In the genomic region with DNA sequence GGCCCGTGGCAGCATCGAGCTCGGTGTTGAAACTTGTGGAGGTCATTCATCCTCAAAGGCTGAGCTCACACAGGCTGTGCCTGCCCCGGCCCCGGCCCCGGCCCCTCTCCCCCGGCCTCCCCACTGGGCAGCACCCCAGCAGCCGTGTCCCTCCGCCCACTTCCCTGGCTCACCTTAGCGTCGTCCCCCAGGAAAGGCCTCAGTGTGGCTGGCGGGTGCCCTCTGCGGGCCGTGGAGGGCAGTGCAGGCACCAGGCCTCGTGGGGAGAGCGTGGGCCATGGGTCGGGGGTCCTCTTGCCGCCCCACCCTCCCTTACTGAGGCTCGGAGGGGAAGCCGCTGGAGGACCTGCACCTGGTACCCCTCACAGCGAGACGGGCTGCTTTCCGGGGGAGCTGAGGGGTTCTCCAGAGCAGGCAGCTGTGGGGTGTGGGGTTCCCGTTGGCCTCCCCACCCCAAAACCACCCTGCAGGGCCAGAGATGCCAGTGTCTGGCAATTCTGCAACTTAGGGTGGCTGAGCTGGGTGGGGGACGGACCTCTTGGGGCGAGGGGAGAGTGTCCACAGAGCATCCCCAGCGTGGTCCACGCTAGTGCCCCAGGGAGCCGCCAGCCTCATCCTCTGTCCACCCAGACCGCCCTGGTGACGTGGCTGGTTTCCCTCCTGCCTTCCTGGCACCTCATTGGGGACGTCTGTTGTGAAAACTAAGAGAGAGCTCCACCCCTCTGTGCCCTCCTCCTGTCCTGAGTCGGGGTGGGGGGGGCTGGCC, we compare ENCODE assay signal across 8 cellular contexts. TPM values are rescaled to one million over a fixed set of nuclear protein-coding genes. Genes with fewer than 3 reads are reported as not detected.
DNase-seq lines count a peak whose midpoint lies in the region; TF ChIP-seq lines count a peak whose summit lies in the region.

No MANE protein-coding gene starts in this region.

- no peaks in the 10 kb centered on the region for H3K4me1 ChIP-seq in effector memory CD4-positive, alpha-beta T cell (ENCODE audit: control insufficient read depth, insufficient read depth, low read length, poor library complexity, severe bottlenecking)
- no peaks in the 10 kb centered on the region for H3K4me1 ChIP-seq in transverse colon

- H3K9me3 ChIP-seq in effector memory CD4-positive, alpha-beta T cell (ENCODE audit: control insufficient read depth, low read length), result no peaks in the 10 kb centered on the region
- no peaks in the 10 kb centered on the region for H3K9me3 ChIP-seq in transverse colon

- H3K9me3 Mint-ChIP-seq in activated CD4-positive, alpha-beta T cell treated with anti-CD3 and anti-CD28 coated beads, Interleukin-2, amount 10 ng/mL, durations not matched to agents 24 days and 14 days, result no peaks in the 10 kb centered on the region

- H3K27me3 Mint-ChIP-seq in activated CD4-positive, alpha-beta T cell treated with anti-CD3 and anti-CD28 coated beads, Interleukin-2, amount 10 ng/mL, durations not matched to agents 24 days and 14 days, result no peaks in the 10 kb centered on the region

- in situ Hi-C loops in transverse colon (cut with MboI; ENCODE audit: low pct_ligation_motif_present in 1 of 4, low pct_unique_long_range_greater_than_20kb in 1 of 4, low sequenced_read_pairs in 3 of 4), result loop anchor here in 2 of 4 donors (25.0 kb wide), 1 partner anchor 255 kb away; no protein-coding TSS in a partner anchor

- DNase-seq in stimulated activated naive CD4-positive, alpha-beta T cell (lab: John Stamatoyannopoulos, UW), result peak in 5 of 6 experiments; percentile 15 to 53 (median 36)
- DNase-seq in stimulated activated naive CD4-positive, alpha-beta T cell treated with Interleukin-2 at 50 U/mL for 16 hours (lab: John Stamatoyannopoulos, UW), result no peak
- DNase-seq in HuH-7 (ENCODE audit: low spot score) (peak; percentile 94), middle frontal gyrus (ENCODE audit: extremely low spot score, low spot score) (peak; percentile 33), transverse colon (peak; percentile 27), GOT3 (lab: John Stamatoyannopoulos, UW) (no peak)
- peak; percentile 88 for DNase-seq in activated CD4-positive, alpha-beta T cell treated with anti-CD3 and anti-CD28 coated beads, Interleukin-2, amount 10 ng/mL, durations not matched to agents 24 days and 14 days
- DNase-seq in effector memory CD4-positive, alpha-beta T cell, result peak in 2 of 3 donors; percentile 22 to 25

- no peaks in the 10 kb centered on the region for H3K27me3 ChIP-seq in effector memory CD4-positive, alpha-beta T cell (replicated peaks; ENCODE audit: control insufficient read depth, insufficient read depth, low read length, poor library complexity, severe bottlenecking)
- peaks cover 11% of the 10 kb centered on the region for H3K27me3 ChIP-seq in transverse colon

- 24 to 45% methylated on average over 5 to 19 of the region's 33 CpGs for WGBS in transverse colon (ENCODE audit: low coverage in 1 of 2), 2 donors

- no peak for TF ChIP-seq POLR2A in transverse colon (IDR thresholded peaks at IDR 0.05)

- H3K36me3 ChIP-seq in effector memory CD4-positive, alpha-beta T cell (ENCODE audit: control insufficient read depth, insufficient read depth, low read length), result no peaks in the 10 kb centered on the region
- no peaks in the 10 kb centered on the region for H3K36me3 ChIP-seq in transverse colon

- TF ChIP-seq CTCF in transverse colon (IDR thresholded peaks at IDR 0.05), result peak; percentile 62 to 88 (median 86)

- no peak overlapping the region for H3K27ac ChIP-seq in effector memory CD4-positive, alpha-beta T cell (ENCODE audit: insufficient read depth, low read length, poor library complexity, severe bottlenecking)
- H3K27ac ChIP-seq in transverse colon, result no peak overlapping the region

- TF ChIP-seq EP300 in transverse colon (IDR thresholded peaks at IDR 0.05; ENCODE audit: low read depth), result no peak

- no peak overlapping the region for H3K27ac Mint-ChIP-seq in activated CD4-positive, alpha-beta T cell treated with anti-CD3 and anti-CD28 coated beads, Interleukin-2, amount 10 ng/mL, durations not matched to agents 24 days and 14 days

- H3K4me3 ChIP-seq in effector memory CD4-positive, alpha-beta T cell (ENCODE audit: insufficient read depth, low read depth, low read length, poor library complexity, severe bottlenecking), result no peak overlapping the region
- no peak overlapping the region for H3K4me3 ChIP-seq in transverse colon

- H3K4me3 Mint-ChIP-seq in activated CD4-positive, alpha-beta T cell treated with anti-CD3 and anti-CD28 coated beads, Interleukin-2, amount 10 ng/mL, durations not matched to agents 24 days and 14 days, result no peak overlapping the region

- intact Hi-C loops in activated CD4-positive, alpha-beta T cell treated with anti-CD3 and anti-CD28 coated beads, Interleukin-2, amount 10 ng/mL, durations not matched to agents 24 days and 14 days (cut with micrococcal nuclease), result loop anchor here (5.0 kb wide), 1 partner anchor 255 kb away; no protein-coding TSS in a partner anchor
- intact Hi-C loops in transverse colon (cut with DNase I; ENCODE audit: low total_unique reads), result loop anchor here (5.0 kb wide), 1 partner anchor 255 kb away; no protein-coding TSS in a partner anchor

- H3K36me3 Mint-ChIP-seq in activated CD4-positive, alpha-beta T cell treated with anti-CD3 and anti-CD28 coated beads, Interleukin-2, amount 10 ng/mL, durations not matched to agents 24 days and 14 days (ENCODE audit: low read depth), result no peaks in the 10 kb centered on the region

- no peaks in the 10 kb centered on the region for H3K4me1 Mint-ChIP-seq in activated CD4-positive, alpha-beta T cell treated with anti-CD3 and anti-CD28 coated beads, Interleukin-2, amount 10 ng/mL, durations not matched to agents 24 days and 14 days

RNA-seq across cellular contexts. Expression of a gene that starts 44.2 kb away (rescaled TPM):
- total RNA-seq in activated CD4-positive, alpha-beta T cell treated with anti-CD3 and anti-CD28 coated beads, Interleukin-2, amount 10 ng/mL, durations not matched to agents 24 days and 14 days, result 32.5 TPM in 2 replicates
- under 1 TPM in 1 of 4 donors, not detected in 3; 0.79 TPM for total RNA-seq in transverse colon

Comparison
In these comparisons a context has a peak if more than half of its experiments do, and no peak if none do; other contexts are left out.
1. DNase-seq: peak in stimulated activated naive CD4-positive, alpha-beta T cell (5 of 6), HuH-7 (single experiment), activated CD4-positive, alpha-beta T cell treated with anti-CD3 and anti-CD28 coated beads, Interleukin-2, amount 10 ng/mL, durations not matched to agents 24 days and 14 days (single experiment), effector memory CD4-positive, alpha-beta T cell (2 of 3), middle frontal gyrus (single experiment) and transverse colon (single experiment); none in stimulated activated naive CD4-positive, alpha-beta T cell treated with Interleukin-2 at 50 U/mL for 16 hours (single experiment) and GOT3 (single experiment).
2. RNA of a gene that starts 44.2 kb away (total RNA-seq): 32.5 TPM in activated CD4-positive, alpha-beta T cell treated with anti-CD3 and anti-CD28 coated beads, Interleukin-2, amount 10 ng/mL, durations not matched to agents 24 days and 14 days; 0.79 TPM in transverse colon; every median in the first group is over 10 times any median in the second.